Comparison of ENCODE assay signal across 8 cellular contexts in genomic region chr2:206981739-206982336, GRCh38. TPM values are rescaled to one million over a fixed set of nuclear protein-coding genes. Genes with fewer than 3 reads are reported as not detected.
A peak's percentile ranks its signal among the peaks of the same experiment; 100 is the strongest.
DNase-seq lines count a peak whose midpoint lies in the region; ATAC-seq, FAIRE-seq and TF ChIP-seq lines count a peak whose summit lies in the region.

No MANE protein-coding gene starts in this region.

- no peaks in the 10 kb centered on the region for H3K4me1 Mint-ChIP-seq in Caco-2 (ENCODE audit: low read depth, unreplicated experiment)

- H3K9me3 ChIP-seq in Caco-2: no peaks in the 10 kb centered on the region
- no peaks in the 10 kb centered on the region for H3K9me3 ChIP-seq in aorta (ENCODE audit: control insufficient read depth, low read length)

- CTCF ChIA-PET in Caco-2 (lab: Charles Lee): no interaction called here

- H3K36me3 ChIP-seq in Caco-2 (ENCODE audit: control insufficient read depth, insufficient read depth, low read length) (no peaks in the 10 kb centered on the region), aorta (ENCODE audit: control insufficient read depth in 1 of 2, insufficient read depth in 2 of 2, low read length in 1 of 2) (peaks cover 0 to 2% of the 10 kb centered on the region in 2 donors)

- H3K4me3 ChIP-seq in Caco-2 (ENCODE audit: low read depth, low read length) (no peak overlapping the region), aorta (ENCODE audit: low read length in 2 of 2) (no peak overlapping the region)

- intact Hi-C loops in Caco-2 (cut with micrococcal nuclease; ENCODE audit: unreplicated experiment): loop anchor here (1.0 kb wide), 1 partner anchor 493 kb away; no protein-coding TSS in a partner anchor
- intact Hi-C loops in aorta (cut with DNase I): loop anchor here (1.0 to 10.0 kb wide), 8 partner anchors 177 to 491 kb away; partner anchors contain the start of gene KLF7 (in 1 of the 2)

- WGBS in aorta, 2 donors: 28% methylated on average over 8 of the region's 8 CpGs

- TF ChIP-seq CTCF in Caco-2 (IDR thresholded peaks at IDR 0.05; ENCODE audit: insufficient read depth in 1 of 2, low read depth in 1 of 2, low read length in 1 of 2, severe bottlenecking in 1 of 2, unreplicated experiment in 1 of 2): peak; percentile 23 to 59

- no peak overlapping the region for H3K27ac ChIP-seq in aorta (ENCODE audit: low read depth in 1 of 2, low read length in 2 of 2)

- H3K4me1 ChIP-seq in Caco-2 (no peaks in the 10 kb centered on the region), aorta (ENCODE audit: control insufficient read depth in 1 of 2, insufficient read depth in 2 of 2, low read length in 2 of 2) (no peaks in the 10 kb centered on the region)

- DNase-seq in Caco-2 (peak in 1 of 2 experiments; percentile 37), Kasumi-1 (lab: John Stamatoyannopoulos, UW) (peak; percentile 43 to 45), RKO (ENCODE audit: low spot score) (peak; percentile 18), frontal cortex (ENCODE audit: low spot score in 2 of 2) (peak; percentile 34 to 64), nucleus accumbens (lab: John Stamatoyannopoulos, UW) (peak in 54 of 56 donors; percentile 17 to 90 (median 72)), aorta (peak; percentile 85 to 93)
- peak; percentile 43 for DNase-seq in activated naive CD4-positive, alpha-beta T cell treated with Interleukin-2 at 50 U/mL for 16 hours

- no peaks in the 10 kb centered on the region for H3K36me3 Mint-ChIP-seq in Caco-2 (ENCODE audit: insufficient read depth, unreplicated experiment)

- H3K27ac Mint-ChIP-seq in Caco-2 (ENCODE audit: unreplicated experiment): no peak overlapping the region

- peaks cover 10% of the 10 kb centered on the region for H3K27me3 Mint-ChIP-seq in Caco-2 (ENCODE audit: insufficient read depth, unreplicated experiment)

- POLR2A ChIA-PET in Caco-2 (lab: Charles Lee): no interaction called here

- BruUV-seq in Caco-2 (replicated peaks; lab: Mats Ljungman, UMichigan): no TSS peak

- no peaks in the 10 kb centered on the region for H3K9me3 Mint-ChIP-seq in Caco-2 (ENCODE audit: unreplicated experiment)

- no peaks in the 10 kb centered on the region for H3K27me3 ChIP-seq in Caco-2 (replicated peaks; ENCODE audit: control insufficient read depth, insufficient read depth, low read length)
- H3K27me3 ChIP-seq in aorta (ENCODE audit: control insufficient read depth in 1 of 2, insufficient read depth in 2 of 2, low read length in 1 of 2): no peaks in the 10 kb centered on the region

- no peak overlapping the region for H3K4me3 Mint-ChIP-seq in Caco-2 (ENCODE audit: unreplicated experiment)

- FAIRE-seq in frontal cortex (lab: Jason Lieb, UNC): no peak

- ATAC-seq in aorta (ENCODE audit: low FRiP score): peak; percentile 86
- no peak for ATAC-seq in HG03045 (IDR thresholded peaks at IDR 0.05; ENCODE audit: unreplicated experiment)

RNA-seq across cellular contexts. Expression of gene CPO, which starts 42.5 kb away (rescaled TPM):
- total RNA-seq in Caco-2 (2022) (not detected in 2 replicates), frontal cortex (not detected), aorta (under 1 TPM; 0.51 to 0.58 TPM)
- under 1 TPM in 1 of 2 donors, not detected in 1; 0.69 TPM for polyA plus RNA-seq in aorta
